8 cellular contexts compared by ENCODE assay signal in genomic region chr4:147831452-147832192, GRCh38.
DNase-seq lines count a peak whose midpoint lies in the region; ATAC-seq and FAIRE-seq lines count a peak whose summit lies in the region.

No MANE protein-coding gene starts in this region.

- H3K4me1 ChIP-seq in right cardiac atrium (ENCODE audit: control insufficient read depth, insufficient read depth, low read length) (peaks cover 13% of the 10 kb centered on the region), small intestine (ENCODE audit: control insufficient read depth in 2 of 2, insufficient read depth in 1 of 2, low read depth in 1 of 2, low read length in 1 of 2) (peaks cover 0 to 3% of the 10 kb centered on the region in 2 donors)

- H3K27ac Mint-ChIP-seq in T-helper 17 cell: no peak overlapping the region
- no peak overlapping the region for H3K27ac Mint-ChIP-seq in activated naive CD8-positive, alpha-beta T cell treated with anti-CD3 and anti-CD28 coated beads for 36 hours

- H3K36me3 ChIP-seq in small intestine (ENCODE audit: control insufficient read depth in 2 of 2, insufficient read depth in 2 of 2, low read length in 2 of 2): no peaks in the 10 kb centered on the region

- peaks cover 6% of the 10 kb centered on the region for H3K36me3 Mint-ChIP-seq in T-helper 17 cell (ENCODE audit: low read depth)
- H3K36me3 Mint-ChIP-seq in activated naive CD8-positive, alpha-beta T cell treated with anti-CD3 and anti-CD28 coated beads for 36 hours: no peaks in the 10 kb centered on the region

- H3K4me3 ChIP-seq in right cardiac atrium (ENCODE audit: low read length) (no peak overlapping the region), small intestine (ENCODE audit: low read depth in 1 of 2, low read length in 2 of 2) (no peak overlapping the region)

- H3K9me3 ChIP-seq in T-helper 17 cell (ENCODE audit: control insufficient read depth, low read length, poor library complexity, severe bottlenecking) (no peaks in the 10 kb centered on the region), right cardiac atrium (ENCODE audit: control insufficient read depth, low read length) (no peaks in the 10 kb centered on the region), small intestine (ENCODE audit: control insufficient read depth, low read depth) (no peaks in the 10 kb centered on the region)

- H3K27me3 ChIP-seq in right cardiac atrium (ENCODE audit: control insufficient read depth, insufficient read depth) (no peaks in the 10 kb centered on the region), small intestine (ENCODE audit: control insufficient read depth in 2 of 2, insufficient read depth in 2 of 2, low read length in 2 of 2) (no peaks in the 10 kb centered on the region)

- FAIRE-seq in small intestine (lab: Jason Lieb, UNC): no peak

- ATAC-seq in T-helper 17 cell (peak; percentile 49), right cardiac atrium (peak; percentile 69 to 86), HG03378 (IDR thresholded peaks at IDR 0.05; ENCODE audit: unreplicated experiment) (no peak), GM21619 (IDR thresholded peaks at IDR 0.05; ENCODE audit: unreplicated experiment) (no peak)

- peak; percentile 49 for DNase-seq in H4 (ENCODE audit: low spot score)
- DNase-seq in T-helper 17 cell: no peak
- peak in 1 of 3 donors; percentile 31 for DNase-seq in right cardiac atrium
- DNase-seq in small intestine: peak; percentile 20
- no peak for DNase-seq in activated naive CD8-positive, alpha-beta T cell treated with anti-CD3 and anti-CD28 coated beads for 36 hours
- no peak for DNase-seq in NCI-H526 (lab: John Stamatoyannopoulos, UW)

- no peaks in the 10 kb centered on the region for H3K27me3 Mint-ChIP-seq in T-helper 17 cell
- H3K27me3 Mint-ChIP-seq in activated naive CD8-positive, alpha-beta T cell treated with anti-CD3 and anti-CD28 coated beads for 36 hours: no peaks in the 10 kb centered on the region

- 45% methylated on average over 6 of the region's 6 CpGs for WGBS in right cardiac atrium
- 49 to 61% (median 60%) methylated on average over 6 of the region's 6 CpGs for WGBS in small intestine, 3 donors

- no peak overlapping the region for H3K4me3 Mint-ChIP-seq in T-helper 17 cell
- H3K4me3 Mint-ChIP-seq in activated naive CD8-positive, alpha-beta T cell treated with anti-CD3 and anti-CD28 coated beads for 36 hours: no peak overlapping the region

- no peaks in the 10 kb centered on the region for H3K9me3 Mint-ChIP-seq in activated naive CD8-positive, alpha-beta T cell treated with anti-CD3 and anti-CD28 coated beads for 36 hours

- peak overlapping the region; percentile 91 for H3K27ac ChIP-seq in right cardiac atrium (ENCODE audit: low read length)
- peak overlapping the region in 1 of 2 donors; percentile 87 for H3K27ac ChIP-seq in small intestine (ENCODE audit: low read depth in 1 of 2, low read length in 1 of 2)

- peaks cover 7% of the 10 kb centered on the region for H3K4me1 Mint-ChIP-seq in T-helper 17 cell
- H3K4me1 Mint-ChIP-seq in activated naive CD8-positive, alpha-beta T cell treated with anti-CD3 and anti-CD28 coated beads for 36 hours: peaks cover 9% of the 10 kb centered on the region

- intact Hi-C loops in right cardiac atrium (cut with DNase I): no loop called here

Comparison
In these comparisons a context has a peak if more than half of its experiments do, and no peak if none do; other contexts are left out.
1. DNase-seq: peak in H4 (single experiment) and small intestine (single experiment); none in T-helper 17 cell (0 of 3), activated naive CD8-positive, alpha-beta T cell treated with anti-CD3 and anti-CD28 coated beads for 36 hours (single experiment) and NCI-H526 (0 of 2).
2. ATAC-seq: peak in T-helper 17 cell (single experiment) and right cardiac atrium (2 of 2); none in HG03378 (single experiment) and GM21619 (single experiment).